1 cellular context compared by ENCODE assay signal in the genomic region with DNA sequence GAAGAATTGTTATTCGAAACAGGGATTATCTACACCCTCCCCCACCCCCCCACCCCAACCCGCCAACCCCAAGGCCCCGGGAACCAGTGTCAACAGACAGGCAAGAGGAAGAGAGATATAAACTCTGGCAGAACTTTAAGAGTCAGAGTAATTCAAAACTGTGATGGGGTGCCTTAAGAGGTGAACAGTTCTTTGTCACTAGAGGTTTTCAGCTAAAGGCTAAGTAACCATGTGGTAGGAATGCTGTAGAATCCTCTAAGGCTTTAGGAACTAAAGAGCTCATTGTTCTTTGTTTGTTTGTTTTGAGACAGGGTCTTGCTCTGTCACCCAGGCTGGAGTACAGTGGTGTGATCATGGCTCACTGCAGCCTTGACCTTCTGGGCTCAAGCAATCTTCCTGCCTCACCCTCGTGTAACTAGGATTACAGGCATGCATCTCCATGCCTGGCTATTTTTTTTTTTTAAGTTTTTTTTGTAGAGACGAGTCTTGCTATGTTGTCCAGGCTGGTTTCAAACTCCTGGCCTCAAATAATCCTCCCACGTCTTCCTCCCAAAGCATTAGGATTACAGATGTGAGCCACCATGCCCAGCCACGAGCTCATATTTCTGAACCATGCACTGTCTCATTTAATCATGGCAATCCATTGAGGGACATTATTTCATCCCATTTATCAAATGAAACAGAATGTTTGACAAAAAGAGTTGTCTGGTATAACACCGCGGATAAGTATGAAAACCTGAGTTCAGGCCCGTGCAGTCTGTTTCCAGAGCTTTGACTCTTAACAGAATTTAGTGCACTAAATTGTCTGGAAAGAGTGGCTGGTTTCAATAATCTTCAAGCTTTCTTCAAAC.
TF ChIP-seq lines count a peak whose summit lies in the region.

No MANE protein-coding gene starts in this region.

TF ChIP-seq in GM23338, 12 proteins besides CTCF, POLR2A, EP300 and RAD21 (continued from another document):
- TF ChIP-seq, protein P1, sequence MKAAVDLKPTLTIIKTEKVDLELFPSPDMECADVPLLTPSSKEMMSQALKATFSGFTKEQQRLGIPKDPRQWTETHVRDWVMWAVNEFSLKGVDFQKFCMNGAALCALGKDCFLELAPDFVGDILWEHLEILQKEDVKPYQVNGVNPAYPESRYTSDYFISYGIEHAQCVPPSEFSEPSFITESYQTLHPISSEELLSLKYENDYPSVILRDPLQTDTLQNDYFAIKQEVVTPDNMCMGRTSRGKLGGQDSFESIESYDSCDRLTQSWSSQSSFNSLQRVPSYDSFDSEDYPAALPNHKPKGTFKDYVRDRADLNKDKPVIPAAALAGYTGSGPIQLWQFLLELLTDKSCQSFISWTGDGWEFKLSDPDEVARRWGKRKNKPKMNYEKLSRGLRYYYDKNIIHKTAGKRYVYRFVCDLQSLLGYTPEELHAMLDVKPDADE (IDR thresholded peaks at IDR 0.05): no peak
- TF ChIP-seq EZH2 (IDR thresholded peaks at IDR 0.05; ENCODE audit: low read depth, unreplicated experiment) (no peak), CREB1 (CRISPR knock-in tag; IDR thresholded peaks at IDR 0.05; ENCODE audit: low read depth) (no peak), STAT1 (IDR thresholded peaks at IDR 0.05; ENCODE audit: unreplicated experiment) (no peak)
